Comparison of ENCODE assay signal across 27 cellular contexts in genomic region chr13:69234171-69234570, GRCh38.
DNase-seq lines count a peak whose midpoint lies in the region; ATAC-seq, FAIRE-seq and TF ChIP-seq lines count a peak whose summit lies in the region.
"Had no signal": no experiment of that assay in that cellular context is flagged by ENCODE, and none has a peak within 500 bp of the region (broad histone marks: within the 10 kb centered on the region; RNA-seq: fewer than 3 reads in every experiment).

No MANE protein-coding gene starts in this region.

- peak overlapping the region; percentile 98 for H2BK120ac ChIP-seq in H1 (replicated peaks; ENCODE audit: low read depth, low read length)

- H2BK15ac ChIP-seq in H1 (ENCODE audit: low read length) = no peak overlapping the region

- no peak for TF ChIP-seq RAD21 in H1 (IDR thresholded peaks at IDR 0.05 in 1 of 2, conservative IDR thresholded peaks at IDR 0.05 in 1 of 2; ENCODE audit: low read depth in 2 of 2, low read length in 2 of 2)

- TF ChIP-seq EP300 in H1 (IDR thresholded peaks at IDR 0.05; ENCODE audit: borderline replicate concordance in 1 of 2, low read depth in 2 of 2, low read length in 2 of 2) = no peak

- H3K4me3 ChIP-seq in HUES48 (ENCODE audit: low read depth, low read length) = no peak overlapping the region
- H3K4me3 ChIP-seq in H1 (ENCODE audit: extremely low read depth in 1 of 4, insufficient read depth in 2 of 4, low read depth in 3 of 4, low read length in 4 of 4) = no peak overlapping the region
- H3K4me3 ChIP-seq in iPS-18a (ENCODE audit: low read length) = no peak overlapping the region
- H3K4me3 ChIP-seq in adrenal gland = no peak overlapping the region
- H3K4me3 ChIP-seq: BLaER1, K562, MG63, SK-N-MC had no signal

- intact Hi-C loops in adrenal gland (cut with DNase I) = no loop called here

- no peak overlapping the region for H3K23ac ChIP-seq in H1 (ENCODE audit: insufficient read length)

- H4K91ac ChIP-seq in H1 (replicated peaks; ENCODE audit: insufficient read length, low read length) = no peak overlapping the region

- peak overlapping the region in 1 of 2 experiments; percentile 36; a peak in 1 of 4 replicates for H3K4me2 ChIP-seq in H1 (ENCODE audit: insufficient read depth in 1 of 2, low read depth in 2 of 2, low read length in 2 of 2)
- H3K4me2 ChIP-seq: BLaER1 had no signal

- no peak overlapping the region; the same call in 1 of the 2 replicates for H3K18ac ChIP-seq in H1 (ENCODE audit: extremely low read depth, low read length)

- H2AK5ac ChIP-seq in H1 (ENCODE audit: low read depth, low read length) = no peak overlapping the region

- H3K79me2 ChIP-seq in H1 (ENCODE audit: control insufficient read depth in 1 of 2, insufficient read depth in 2 of 2, low read length in 2 of 2) = no peaks in the 10 kb centered on the region

- ATAC-seq in GM21737 (IDR thresholded peaks at IDR 0.05; ENCODE audit: unreplicated experiment) (no peak), HG02798 (IDR thresholded peaks at IDR 0.05; ENCODE audit: poor library complexity, unreplicated experiment) (no peak)
- ATAC-seq: HCT116 had no signal

- H2AFZ ChIP-seq in H1 (ENCODE audit: low read length) = peak overlapping the region; percentile 29; the same call in 1 of the 2 replicates

- H4K8ac ChIP-seq in H1 (ENCODE audit: extremely low read depth, insufficient read depth, low read length) = no peak overlapping the region

- no peak for FAIRE-seq in H1 (lab: Jason Lieb, UNC)
- FAIRE-seq: A204.1, D721Med, GM18507, K562, RCC 7860 had no signal

- H3K23me2 ChIP-seq in H1 (ENCODE audit: low read depth, low read length) = no peaks in the 10 kb centered on the region

- POLR2A ChIA-PET in H1 (lab: Charles Lee; ENCODE audit: partially characterized antibody) = no interaction called here

- peak overlapping the region; percentile 13 for H3K56ac ChIP-seq in H1 (replicated peaks; ENCODE audit: insufficient read length, low read depth, low read length)

- peak overlapping the region; percentile 89 for H3K27ac ChIP-seq in HUES48 (ENCODE audit: low read depth, low read length)
- no peak overlapping the region for H3K27ac ChIP-seq in H1 (ENCODE audit: low read depth, low read length)
- peak overlapping the region; percentile 61 for H3K27ac ChIP-seq in iPS-18a (ENCODE audit: low read length)
- H3K27ac ChIP-seq in adrenal gland = no peak overlapping the region
- H3K27ac ChIP-seq: BLaER1, HL-60, SK-N-MC had no signal

- DNase-seq in H1 (ENCODE audit: low read depth in 1 of 2, low spot score in 2 of 2) (no peak), COR-L47 (lab: John Stamatoyannopoulos, UW) (no peak), adrenal gland (no peak)
- DNase-seq: CD4-positive, CD25-positive, alpha-beta regulatory T cell; GOT3; MG63; NCI-H1417 treated with DMSO at 0.1 percent for 48 hours; NCI-H187; NCI-H2081 treated with DMSO at 0.1 percent for 48 hours; NCI-H2171 treated with DMSO at 0.1 percent for 48 hours; NCI-H524 treated with DMSO at 0.1 percent for 48 hours; NCI-H774; SIG-M5; SW 1271 had no signal

- CTCF ChIA-PET in H1 (lab: Charles Lee; ENCODE audit: partially characterized antibody) = interaction anchor here (1.7 kb wide), 1 partner anchor 141 kb away, joined by 4 read pairs; no protein-coding TSS in a partner anchor

- H4K20me1 ChIP-seq in H1 (replicated peaks in 1 of 2; ENCODE audit: control insufficient read depth in 1 of 2, insufficient read depth in 2 of 2, low read length in 2 of 2) = no peaks in the 10 kb centered on the region
- H4K20me1 ChIP-seq: BLaER1 had no signal

- H2BK12ac ChIP-seq in H1 (ENCODE audit: low read depth, low read length) = no peak overlapping the region

- H3K4ac ChIP-seq in H1 (replicated peaks; ENCODE audit: insufficient read length, low read depth, low read length) = peak overlapping the region; percentile 91

- TF ChIP-seq POLR2A in H1 (IDR thresholded peaks at IDR 0.05; ENCODE audit: control extremely low read depth in 1 of 2, low read depth in 2 of 2, low read length in 2 of 2) = no peak
- TF ChIP-seq POLR2A in adrenal gland (IDR thresholded peaks at IDR 0.05) = no peak

- H3K4me1 ChIP-seq in HUES48 (ENCODE audit: control insufficient read depth, insufficient read depth, low read length) = peaks cover 14% of the 10 kb centered on the region
- peaks cover 1 to 11% (median 6%) of the 10 kb centered on the region in 4 experiments; a peak in 5 of 7 replicates for H3K4me1 ChIP-seq in H1 (replicated peaks in 1 of 4; ENCODE audit: control insufficient read depth in 3 of 4, insufficient read depth in 4 of 4, low read length in 3 of 4)
- H3K4me1 ChIP-seq in iPS-18a (ENCODE audit: control insufficient read depth, low read depth, low read length) = peaks cover 16% of the 10 kb centered on the region
- H3K4me1 ChIP-seq in adrenal gland (replicated peaks in 1 of 2) = no peaks in the 10 kb centered on the region

- H3K14ac ChIP-seq in H1 (ENCODE audit: insufficient read length) = no peak overlapping the region

- no peaks in the 10 kb centered on the region for H3K9me3 ChIP-seq in HUES48 (ENCODE audit: control insufficient read depth, insufficient read depth, low read length)
- no peaks in the 10 kb centered on the region for H3K9me3 ChIP-seq in H1 (ENCODE audit: insufficient read depth in 2 of 2, low read depth in 1 of 2, low read length in 1 of 2)
- no peaks in the 10 kb centered on the region for H3K9me3 ChIP-seq in iPS-18a (ENCODE audit: control insufficient read depth, low read depth, low read length)
- H3K9me3 ChIP-seq in adrenal gland (replicated peaks in 1 of 3) = no peaks in the 10 kb centered on the region
- H3K9me3 ChIP-seq: BLaER1, MG63 had no signal

- no peaks in the 10 kb centered on the region for H3K79me1 ChIP-seq in H1 (ENCODE audit: low read depth, low read length)

- H3K27me3 ChIP-seq in HUES48 (ENCODE audit: control insufficient read depth, insufficient read depth, low read length) (no peaks in the 10 kb centered on the region), H1 (replicated peaks in 1 of 4; ENCODE audit: control insufficient read depth in 3 of 4, extremely low read depth in 1 of 4, insufficient read depth in 3 of 4, low read length in 3 of 4) (no peaks in the 10 kb centered on the region), iPS-18a (ENCODE audit: control insufficient read depth, insufficient read depth, low read length) (no peaks in the 10 kb centered on the region), adrenal gland (no peaks in the 10 kb centered on the region)
- H3K27me3 ChIP-seq: BLaER1, MG63 had no signal

- H2BK5ac ChIP-seq in H1 (ENCODE audit: low read depth, low read length) = peak overlapping the region; percentile 98

- no peak overlapping the region for H4K5ac ChIP-seq in H1 (ENCODE audit: insufficient read length, low read depth, low read length)

- H3K9ac ChIP-seq in HUES48 (ENCODE audit: low read depth, low read length) (no peak overlapping the region), H1 (replicated peaks in 1 of 4; ENCODE audit: extremely low read depth in 1 of 4, low read depth in 3 of 4, low read length in 3 of 4) (no peak overlapping the region), iPS-18a (ENCODE audit: low read length) (no peak overlapping the region)
- H3K9ac ChIP-seq: BLaER1 had no signal

- no peaks in the 10 kb centered on the region for H3K36me3 ChIP-seq in HUES48 (ENCODE audit: control insufficient read depth, insufficient read depth, low read length)
- no peaks in the 10 kb centered on the region for H3K36me3 ChIP-seq in H1 (ENCODE audit: control insufficient read depth in 2 of 4, insufficient read depth in 4 of 4, low read length in 3 of 4)
- H3K36me3 ChIP-seq in iPS-18a (ENCODE audit: control insufficient read depth, low read depth, low read length) = no peaks in the 10 kb centered on the region
- H3K36me3 ChIP-seq in adrenal gland (replicated peaks in 1 of 2) = no peaks in the 10 kb centered on the region
- H3K36me3 ChIP-seq: BLaER1, MG63 had no signal

- no peak overlapping the region; the same call in 1 of the 2 replicates for H2BK20ac ChIP-seq in H1 (ENCODE audit: low read length)

- TF ChIP-seq CTCF in H1 (IDR thresholded peaks at IDR 0.05; ENCODE audit: control extremely low read depth in 1 of 3, insufficient read depth in 1 of 3, low read depth in 1 of 3, low read length in 3 of 3) = no peak
- TF ChIP-seq CTCF in adrenal gland (IDR thresholded peaks at IDR 0.05) = no peak

TF ChIP-seq in H1, 55 proteins besides CTCF, POLR2A, EP300 and RAD21 (continues in another document):
- TF ChIP-seq SRF (IDR thresholded peaks at IDR 0.05; ENCODE audit: low read depth, low read length) = no peak
- no peak for TF ChIP-seq NRF1 (IDR thresholded peaks at IDR 0.05; ENCODE audit: low read depth, low read length)
- no peak for TF ChIP-seq USF2 (IDR thresholded peaks at IDR 0.05; ENCODE audit: low read length)

Comparison
In these comparisons a context has a peak if more than half of its experiments do, and no peak if none do; other contexts are left out.
1. H3K27ac ChIP-seq: peak in HUES48 (single experiment) and iPS-18a (single experiment); none in H1 (single experiment) and adrenal gland (0 of 5).